Comparison of ENCODE assay signal across 1 cellular context in genomic region chr1:42926870-42927242, GRCh38.
TF ChIP-seq lines count a peak whose summit lies in the region.

No MANE protein-coding gene starts in this region.

TF ChIP-seq in endothelial cell of umbilical vein, 7 proteins besides CTCF, POLR2A, EP300 and RAD21:
- TF ChIP-seq, protein P1, sequence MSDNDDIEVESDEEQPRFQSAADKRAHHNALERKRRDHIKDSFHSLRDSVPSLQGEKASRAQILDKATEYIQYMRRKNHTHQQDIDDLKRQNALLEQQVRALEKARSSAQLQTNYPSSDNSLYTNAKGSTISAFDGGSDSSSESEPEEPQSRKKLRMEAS (IDR thresholded peaks at IDR 0.05; ENCODE audit: insufficient read depth, insufficient read length) = no peak
- TF ChIP-seq GATA2 (IDR thresholded peaks at IDR 0.05; ENCODE audit: insufficient read depth, insufficient read length, low read depth, low read length) = no peak
- TF ChIP-seq POLR2AphosphoS5 (IDR thresholded peaks at IDR 0.05; ENCODE audit: insufficient read depth, low read depth, low read length) = no peak
- no peak for TF ChIP-seq MYC (IDR thresholded peaks at IDR 0.05; ENCODE audit: low read depth, low read length)
- TF ChIP-seq JUN (IDR thresholded peaks at IDR 0.05; ENCODE audit: borderline replicate concordance, insufficient read depth, insufficient read length, low read depth) = no peak
- TF ChIP-seq EZH2 (IDR thresholded peaks at IDR 0.05; ENCODE audit: borderline replicate concordance, low read depth, low read length, severe bottlenecking) = no peak
- TF ChIP-seq FOS (IDR thresholded peaks at IDR 0.05; ENCODE audit: borderline replicate concordance, insufficient read depth, low read length) = no peak
